ENCODE assay signal across 8 cellular contexts in genomic region chr6:31738048-31738979, GRCh38.
A peak's percentile ranks its signal among the peaks of the same experiment; 100 is the strongest.
DNase-seq lines count a peak whose midpoint lies in the region; ATAC-seq and TF ChIP-seq lines count a peak whose summit lies in the region.

No MANE protein-coding gene starts in this region.

- peak overlapping the region; percentile 81 for H3K9ac ChIP-seq in KMS-11
- H3K9ac ChIP-seq in SK-N-MC (ENCODE audit: insufficient read length): peak overlapping the region; percentile 74
- peak overlapping the region; percentile 73; the same call in 1 of the 2 replicates for H3K9ac ChIP-seq in iPS-20b (ENCODE audit: low read depth, low read length)

- H2AFZ ChIP-seq in KMS-11 (ENCODE audit: low read depth): peak overlapping the region; percentile 36; the same call in 1 of the 2 replicates

- H3K79me2 ChIP-seq in KMS-11 (ENCODE audit: insufficient read depth, low read depth): peaks cover 50% of the 10 kb centered on the region

- H3K9me3 ChIP-seq in SK-N-MC (ENCODE audit: low read depth, low read length) (no peaks in the 10 kb centered on the region), iPS-20b (ENCODE audit: insufficient read depth, low read depth, low read length) (no peaks in the 10 kb centered on the region)

- no peak for ATAC-seq in HG02970 (IDR thresholded peaks at IDR 0.05; ENCODE audit: low FRiP score, unreplicated experiment)

- H3K4me3 ChIP-seq in KMS-11 (IDR thresholded peaks at IDR 0.05; ENCODE audit: insufficient read depth, low read depth, low read length): no peak overlapping the region
- peak overlapping the region; percentile 72 for H3K4me3 ChIP-seq in SK-N-MC
- peak overlapping the region; percentile 44; the same call in 1 of the 2 replicates for H3K4me3 ChIP-seq in iPS-20b (ENCODE audit: low read length)

- H3K36me3 ChIP-seq in KMS-11 (ENCODE audit: insufficient read depth): no peaks in the 10 kb centered on the region
- H3K36me3 ChIP-seq in SK-N-MC (ENCODE audit: insufficient read depth, low read length): peaks cover 38% of the 10 kb centered on the region
- peaks cover 22% of the 10 kb centered on the region for H3K36me3 ChIP-seq in iPS-20b (ENCODE audit: insufficient read depth, low read depth, low read length)

- TF ChIP-seq CTCF in KMS-11 (conservative IDR thresholded peaks at IDR 0.05; ENCODE audit: low read depth, low read length): 0 out of 2 replicates have a peak, but pooled peaks have one; percentile 18

- peak; percentile 97 for DNase-seq in GF-D8 (lab: John Stamatoyannopoulos, UW)
- DNase-seq in SK-N-MC (ENCODE audit: low read depth, low spot score): no peak
- DNase-seq in amniotic stem cell (lab: John Stamatoyannopoulos, UW): peak; percentile 38
- DNase-seq in stimulated activated CD4-positive, alpha-beta T cell treated with anti-CD3 and anti-CD28 coated beads, Interleukin-15, amount 100 ng/mL, for 24 hours: peak; percentile 79
- no peak for DNase-seq in NCI-H1694 treated with DMSO at 0.1 percent for 48 hours (lab: John Stamatoyannopoulos, UW)

- H3K27me3 ChIP-seq in KMS-11 (ENCODE audit: insufficient read depth, low read depth) (no peaks in the 10 kb centered on the region), iPS-20b (ENCODE audit: insufficient read depth, low read length) (no peaks in the 10 kb centered on the region)

- H3K4me1 ChIP-seq in KMS-11 (ENCODE audit: low read depth, poor library complexity, severe bottlenecking) (peaks cover 51% of the 10 kb centered on the region), iPS-20b (ENCODE audit: insufficient read depth, low read length) (peaks cover 34% of the 10 kb centered on the region)

- H3K27ac ChIP-seq in KMS-11: peak overlapping the region; percentile 100
- H3K27ac ChIP-seq in SK-N-MC: peak overlapping the region; percentile 98
- no peak overlapping the region for H3K27ac ChIP-seq in iPS-20b (ENCODE audit: low read length)

- H3K4me2 ChIP-seq in KMS-11: peak overlapping the region; percentile 100

- H4K20me1 ChIP-seq in KMS-11 (ENCODE audit: insufficient read depth): no peaks in the 10 kb centered on the region

Comparison
In these comparisons a context has a peak if more than half of its experiments do, and no peak if none do; other contexts are left out.
1. DNase-seq: peak in GF-D8 (single experiment), amniotic stem cell (single experiment) and stimulated activated CD4-positive, alpha-beta T cell treated with anti-CD3 and anti-CD28 coated beads, Interleukin-15, amount 100 ng/mL, for 24 hours (single experiment); none in SK-N-MC (single experiment) and NCI-H1694 treated with DMSO at 0.1 percent for 48 hours (single experiment).
2. Peak in every context shown above with its lines, with median percentiles within 50 percentile points of each other: H3K9ac ChIP-seq.